ENCODE assay signal across 10 cellular contexts in the genomic region with DNA sequence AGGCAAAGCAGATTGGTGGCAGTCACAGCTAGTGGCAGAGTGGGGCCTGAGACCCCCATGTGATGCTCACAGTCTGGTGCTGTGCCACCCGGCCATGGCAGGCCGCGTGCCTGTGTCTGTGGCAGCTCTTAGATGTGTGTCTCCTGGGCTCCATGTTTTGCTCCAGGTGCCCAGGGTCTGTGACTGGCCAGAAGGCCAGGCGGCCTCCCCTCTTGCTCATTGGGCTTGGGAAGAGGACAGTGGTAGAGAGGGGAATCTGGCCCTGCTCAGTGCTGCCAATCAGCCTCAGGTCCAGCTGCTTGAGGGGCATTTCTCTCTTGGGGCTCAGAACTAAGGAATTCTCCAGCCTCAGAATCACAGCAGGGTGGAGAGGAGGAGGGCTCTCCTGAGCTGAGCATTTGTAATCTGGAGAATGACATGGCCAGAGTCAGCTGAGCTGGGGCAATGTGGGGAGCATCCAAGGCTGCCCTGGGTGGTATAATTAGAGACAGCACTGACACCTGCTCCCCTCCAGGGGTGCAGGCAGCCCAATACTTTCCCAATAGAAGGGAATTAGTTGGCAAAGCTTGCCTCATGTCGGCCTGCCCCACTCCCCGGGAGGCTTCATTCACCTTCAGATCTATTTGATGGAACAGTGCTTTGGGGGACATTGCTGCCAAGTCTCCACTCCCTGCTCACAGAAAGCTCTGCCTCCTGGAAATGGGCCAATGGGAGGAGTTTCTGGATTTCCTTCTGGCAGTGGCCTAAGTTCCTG. TPM values are rescaled to one million over a fixed set of nuclear protein-coding genes. Genes with fewer than 3 reads are reported as not detected.
A peak's percentile ranks its signal among the peaks of the same experiment; 100 is the strongest.
DNase-seq lines count a peak whose midpoint lies in the region; ATAC-seq and TF ChIP-seq lines count a peak whose summit lies in the region.
"Had no signal": no experiment of that assay in that cellular context is flagged by ENCODE, and none has a peak within 500 bp of the region (broad histone marks: within the 10 kb centered on the region; RNA-seq: fewer than 3 reads in every experiment).

No MANE protein-coding gene starts in this region.

- no peaks in the 10 kb centered on the region for H3K9me3 Mint-ChIP-seq in activated T-cell treated with anti-CD3 and anti-CD28 coated beads, Interleukin-2, amount 50 U/mL, for 24 hours
- no peaks in the 10 kb centered on the region for H3K9me3 Mint-ChIP-seq in WTC11

- no peak overlapping the region for H3K4me3 Mint-ChIP-seq in activated T-cell treated with anti-CD3 and anti-CD28 coated beads, Interleukin-2, amount 50 U/mL, for 24 hours
- H3K4me3 Mint-ChIP-seq in WTC11: no peak overlapping the region

- CTCF ChIA-PET in WTC11 (lab: Charles Lee): interaction anchor here (0.8 to 4.1 kb wide), 24 partner anchors 10 to 252 kb away, joined by 3 to 28 read pairs (median 4); a partner anchor contains a TSS

- ATAC-seq in WTC11 (peak; percentile 55), HG02763 (IDR thresholded peaks at IDR 0.05; ENCODE audit: unreplicated experiment) (no peak)

- H2AFZ ChIP-seq in parathyroid adenoma: peak overlapping the region; percentile 2
- H2AFZ ChIP-seq in MM.1S (ENCODE audit: low read length): no peak overlapping the region

- H3K36me3 ChIP-seq in parathyroid adenoma (ENCODE audit: control insufficient read depth, insufficient read depth, low read length): no peaks in the 10 kb centered on the region
- no peaks in the 10 kb centered on the region for H3K36me3 ChIP-seq in MM.1S (replicated peaks; ENCODE audit: insufficient read depth, low read length)

- peak overlapping the region; percentile 88 for H3K27ac Mint-ChIP-seq in activated T-cell treated with anti-CD3 and anti-CD28 coated beads, Interleukin-2, amount 50 U/mL, for 24 hours
- H3K27ac Mint-ChIP-seq in WTC11: peak overlapping the region; percentile 45; the same call in 1 of the 2 replicates

- H4K20me1 ChIP-seq in MM.1S (ENCODE audit: insufficient read depth, low read length): no peaks in the 10 kb centered on the region

- peaks cover 31% of the 10 kb centered on the region for H3K36me3 Mint-ChIP-seq in activated T-cell treated with anti-CD3 and anti-CD28 coated beads, Interleukin-2, amount 50 U/mL, for 24 hours (ENCODE audit: low read depth)
- H3K36me3 Mint-ChIP-seq in WTC11: peaks cover 11% of the 10 kb centered on the region; the same call in 1 of the 2 replicates

- POLR2A ChIA-PET in WTC11 (lab: Charles Lee): interaction anchor here (0.8 to 1.6 kb wide), 3 partner anchors 9 to 73 kb away, joined by 3 to 4 read pairs (median 3); no protein-coding TSS in a partner anchor

- H3K4me2 ChIP-seq in parathyroid adenoma (ENCODE audit: low read length) (no peak overlapping the region), MM.1S (ENCODE audit: low read depth, low read length) (no peak overlapping the region)

- H3K4me1 Mint-ChIP-seq in activated T-cell treated with anti-CD3 and anti-CD28 coated beads, Interleukin-2, amount 50 U/mL, for 24 hours (ENCODE audit: low read depth): peaks cover 55% of the 10 kb centered on the region
- H3K4me1 Mint-ChIP-seq in WTC11: peaks cover 38% of the 10 kb centered on the region

- no peaks in the 10 kb centered on the region for H3K4me1 ChIP-seq in parathyroid adenoma
- peaks cover 17% of the 10 kb centered on the region for H3K4me1 ChIP-seq in MM.1S (ENCODE audit: low read length)

- no peak for TF ChIP-seq CTCF in WTC11 (IDR thresholded peaks at IDR 0.05)
- TF ChIP-seq CTCF in parathyroid adenoma (IDR thresholded peaks at IDR 0.05): no peak
- TF ChIP-seq CTCF in MM.1S (IDR thresholded peaks at IDR 0.05; ENCODE audit: low read length): no peak

- no peaks in the 10 kb centered on the region for H3K27me3 Mint-ChIP-seq in activated T-cell treated with anti-CD3 and anti-CD28 coated beads, Interleukin-2, amount 50 U/mL, for 24 hours
- no peaks in the 10 kb centered on the region; the same call in 1 of the 2 replicates for H3K27me3 Mint-ChIP-seq in WTC11 (ENCODE audit: low read depth)

- DNase-seq in activated T-cell treated with anti-CD3 and anti-CD28 coated beads, Interleukin-2, amount 50 U/mL, for 24 hours: no peak
- DNase-seq in activated T-cell treated with anti-CD3 and anti-CD28 coated beads for 4 hours (no peak), WTC11 (ENCODE audit: low spot score) (peak; percentile 53), fibroblast of the conjunctiva (ENCODE audit: low read depth) (peak; percentile 79), MM.1S (no peak), SK-N-DZ (ENCODE audit: low spot score) (no peak)
- DNase-seq: DND-41 had no signal

- H3K27ac ChIP-seq in parathyroid adenoma: no peak overlapping the region
- no peak overlapping the region for H3K27ac ChIP-seq in MM.1S (ENCODE audit: low read length)
- H3K27ac ChIP-seq: VCaP had no signal

- no peaks in the 10 kb centered on the region for H3K9me3 ChIP-seq in parathyroid adenoma (ENCODE audit: control insufficient read depth, low read length)
- no peaks in the 10 kb centered on the region for H3K9me3 ChIP-seq in MM.1S (replicated peaks; ENCODE audit: insufficient read depth, low read length)

- peaks cover 10% of the 10 kb centered on the region for H3F3A ChIP-seq in MM.1S (ENCODE audit: insufficient read depth, low read length)

- H3K4me3 ChIP-seq in parathyroid adenoma (ENCODE audit: low read depth, low read length) (no peak overlapping the region), MM.1S (ENCODE audit: low read length) (no peak overlapping the region)

- H3K27me3 ChIP-seq in parathyroid adenoma (ENCODE audit: control insufficient read depth, insufficient read depth, low read length): no peaks in the 10 kb centered on the region
- H3K27me3 ChIP-seq in MM.1S (replicated peaks; ENCODE audit: insufficient read depth, low read length): no peaks in the 10 kb centered on the region

- H3K79me2 ChIP-seq in parathyroid adenoma (no peaks in the 10 kb centered on the region), MM.1S (ENCODE audit: low read length) (no peaks in the 10 kb centered on the region)

- H3K9ac ChIP-seq in parathyroid adenoma (no peak overlapping the region), MM.1S (ENCODE audit: low read length) (no peak overlapping the region)

- H3K9me2 ChIP-seq in MM.1S (replicated peaks; ENCODE audit: insufficient read depth, low read length): no peaks in the 10 kb centered on the region

TF ChIP-seq in WTC11, 78 proteins besides CTCF, POLR2A, EP300 and RAD21:
- TF ChIP-seq, protein P1, sequence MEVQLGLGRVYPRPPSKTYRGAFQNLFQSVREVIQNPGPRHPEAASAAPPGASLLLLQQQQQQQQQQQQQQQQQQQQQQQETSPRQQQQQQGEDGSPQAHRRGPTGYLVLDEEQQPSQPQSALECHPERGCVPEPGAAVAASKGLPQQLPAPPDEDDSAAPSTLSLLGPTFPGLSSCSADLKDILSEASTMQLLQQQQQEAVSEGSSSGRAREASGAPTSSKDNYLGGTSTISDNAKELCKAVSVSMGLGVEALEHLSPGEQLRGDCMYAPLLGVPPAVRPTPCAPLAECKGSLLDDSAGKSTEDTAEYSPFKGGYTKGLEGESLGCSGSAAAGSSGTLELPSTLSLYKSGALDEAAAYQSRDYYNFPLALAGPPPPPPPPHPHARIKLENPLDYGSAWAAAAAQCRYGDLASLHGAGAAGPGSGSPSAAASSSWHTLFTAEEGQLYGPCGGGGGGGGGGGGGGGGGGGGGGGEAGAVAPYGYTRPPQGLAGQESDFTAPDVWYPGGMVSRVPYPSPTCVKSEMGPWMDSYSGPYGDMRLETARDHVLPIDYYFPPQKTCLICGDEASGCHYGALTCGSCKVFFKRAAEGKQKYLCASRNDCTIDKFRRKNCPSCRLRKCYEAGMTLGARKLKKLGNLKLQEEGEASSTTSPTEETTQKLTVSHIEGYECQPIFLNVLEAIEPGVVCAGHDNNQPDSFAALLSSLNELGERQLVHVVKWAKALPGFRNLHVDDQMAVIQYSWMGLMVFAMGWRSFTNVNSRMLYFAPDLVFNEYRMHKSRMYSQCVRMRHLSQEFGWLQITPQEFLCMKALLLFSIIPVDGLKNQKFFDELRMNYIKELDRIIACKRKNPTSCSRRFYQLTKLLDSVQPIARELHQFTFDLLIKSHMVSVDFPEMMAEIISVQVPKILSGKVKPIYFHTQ (CRISPR knock-in tag; IDR thresholded peaks at IDR 0.05): no peak
- no peak for TF ChIP-seq ESRRA (CRISPR knock-in tag; IDR thresholded peaks at IDR 0.05; ENCODE audit: borderline replicate concordance)
- TF ChIP-seq CREB1 (CRISPR knock-in tag; IDR thresholded peaks at IDR 0.05): no peak
- TF ChIP-seq ZNF423 (CRISPR knock-in tag; IDR thresholded peaks at IDR 0.05): no peak
- TF ChIP-seq EMX1 (CRISPR knock-in tag; IDR thresholded peaks at IDR 0.05): 0 out of 2 replicates have a peak, but pooled peaks have one; percentile 37
- TF ChIP-seq, protein P2, sequence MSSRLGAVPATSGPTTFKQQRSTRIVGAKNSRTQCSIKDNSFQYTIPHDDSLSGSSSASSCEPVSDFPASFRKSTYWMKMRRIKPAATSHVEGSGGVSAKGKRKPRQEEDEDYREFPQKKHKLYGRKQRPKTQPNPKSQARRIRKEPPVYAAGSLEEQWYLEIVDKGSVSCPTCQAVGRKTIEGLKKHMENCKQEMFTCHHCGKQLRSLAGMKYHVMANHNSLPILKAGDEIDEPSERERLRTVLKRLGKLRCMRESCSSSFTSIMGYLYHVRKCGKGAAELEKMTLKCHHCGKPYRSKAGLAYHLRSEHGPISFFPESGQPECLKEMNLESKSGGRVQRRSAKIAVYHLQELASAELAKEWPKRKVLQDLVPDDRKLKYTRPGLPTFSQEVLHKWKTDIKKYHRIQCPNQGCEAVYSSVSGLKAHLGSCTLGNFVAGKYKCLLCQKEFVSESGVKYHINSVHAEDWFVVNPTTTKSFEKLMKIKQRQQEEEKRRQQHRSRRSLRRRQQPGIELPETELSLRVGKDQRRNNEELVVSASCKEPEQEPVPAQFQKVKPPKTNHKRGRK (CRISPR knock-in tag; IDR thresholded peaks at IDR 0.05; ENCODE audit: borderline replicate concordance): no peak

RNA-seq across cellular contexts. Expression of a gene that starts 44.5 kb away (rescaled TPM):
- not detected in 3 replicates for total RNA-seq in WTC11 (2021)
- not detected in 2 replicates for polyA plus RNA-seq in SK-N-DZ (2014; cell fraction: cytosol; rRNA removed)
- polyA plus RNA-seq in SK-N-DZ (2014; cell fraction: nucleus; rRNA removed): not detected in 2 replicates

RNA-seq across cellular contexts. Expression of a gene that starts 52.9 kb away (rescaled TPM):
- 126 to 139 TPM (median 128 TPM) in 3 replicates for total RNA-seq in WTC11 (2021)
- 33.0 and 37.4 TPM in 2 replicates for polyA plus RNA-seq in SK-N-DZ (2014; cell fraction: cytosol; rRNA removed)
- 15.7 and 18.3 TPM in 2 replicates for polyA plus RNA-seq in SK-N-DZ (2014; cell fraction: nucleus; rRNA removed)

Comparison
In these comparisons a context has a peak if more than half of its experiments do, and no peak if none do; other contexts are left out.
1. DNase-seq: peak in WTC11 (single experiment) and fibroblast of the conjunctiva (single experiment); none in activated T-cell treated with anti-CD3 and anti-CD28 coated beads, Interleukin-2, amount 50 U/mL, for 24 hours (single experiment), activated T-cell treated with anti-CD3 and anti-CD28 coated beads for 4 hours (single experiment), MM.1S (single experiment) and SK-N-DZ (single experiment).